ENCODE assay signal across 1 cellular context in the genomic region with DNA sequence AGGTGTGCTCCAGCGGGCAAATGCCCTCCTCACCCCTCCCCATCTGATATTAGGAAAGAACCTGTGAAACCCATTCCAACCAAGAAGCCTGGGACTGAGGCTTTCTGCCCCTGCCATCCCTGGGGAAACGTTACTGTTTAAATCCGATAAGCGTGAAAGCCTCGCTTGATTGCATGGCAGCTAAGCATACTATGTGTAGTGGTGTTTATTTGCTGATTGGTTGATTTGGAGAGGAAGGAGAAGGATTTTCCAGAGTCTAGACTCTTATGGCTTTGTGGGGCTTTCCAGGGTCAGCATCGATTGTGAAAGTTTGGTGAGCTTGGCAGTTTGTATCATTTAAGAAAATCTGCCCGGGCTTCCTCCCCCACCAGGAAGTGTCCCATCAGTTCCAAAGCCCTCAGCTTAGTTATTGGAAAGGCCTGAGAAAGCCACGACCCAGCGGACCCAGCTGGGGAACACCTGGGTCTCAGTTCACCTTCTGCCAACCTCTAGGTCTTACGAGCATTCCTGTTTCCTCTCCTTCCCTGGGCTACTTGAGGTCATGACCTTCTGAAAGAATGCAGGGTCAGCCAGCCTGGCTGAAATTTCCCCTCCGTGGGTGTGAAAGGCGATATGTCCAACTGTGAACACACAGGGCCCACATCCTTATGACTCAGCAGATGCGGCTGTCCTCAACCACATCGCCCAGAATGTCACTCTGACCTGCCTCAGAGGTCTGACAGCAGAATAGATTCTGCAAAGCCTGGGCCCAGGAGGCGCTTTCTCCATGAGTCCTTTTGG.
A peak's percentile ranks its signal among the peaks of the same experiment; 100 is the strongest.
TF ChIP-seq lines count a peak whose summit lies in the region.

No MANE protein-coding gene starts in this region.

TF ChIP-seq in GM12878, 131 proteins besides CTCF, POLR2A, EP300 and RAD21 (continued from another document and continues in another):
- TF ChIP-seq ZBTB4 (CRISPR knock-in tag; IDR thresholded peaks at IDR 0.05) (no peak), NRF1 (conservative IDR thresholded peaks at IDR 0.05; ENCODE audit: low read depth, low read length) (no peak), JUNB (IDR thresholded peaks at IDR 0.05) (peak; percentile 84), IKZF1 (conservative IDR thresholded peaks at IDR 0.05) (peak; percentile 99), USF2 (IDR thresholded peaks at IDR 0.05; ENCODE audit: borderline replicate concordance, low read depth, low read length) (no peak), NR2C1 (IDR thresholded peaks at IDR 0.05) (peak; percentile 85), KAT2A (conservative IDR thresholded peaks at IDR 0.05; ENCODE audit: control insufficient read depth, low read depth, low read length) (no peak), DPF2 (IDR thresholded peaks at IDR 0.05) (peak; percentile 97), MLLT1 (IDR thresholded peaks at IDR 0.05) (no peak), TBL1XR1 (IDR thresholded peaks at IDR 0.05; ENCODE audit: low read depth, low read length) (peak; percentile 93), RFX5 (IDR thresholded peaks at IDR 0.05; ENCODE audit: low read depth, low read length) (no peak), SRF (IDR thresholded peaks at IDR 0.05; ENCODE audit: low read depth in 2 of 2, low read length in 2 of 2) (0 out of 4 replicates have a peak, but pooled peaks of 1 of the 2 experiments have one; percentile 38), ZNF274 (IDR thresholded peaks at IDR 0.05; ENCODE audit: insufficient read depth, insufficient read length) (no peak), SMAD5 (IDR thresholded peaks at IDR 0.05; ENCODE audit: low read depth) (no peak), PML (IDR thresholded peaks at IDR 0.05; ENCODE audit: low read length) (no peak), ZBED1 (IDR thresholded peaks at IDR 0.05; ENCODE audit: borderline replicate concordance) (0 out of 2 replicates have a peak, but pooled peaks have one; percentile 38), RELA (IDR thresholded peaks at IDR 0.05; ENCODE audit: borderline replicate concordance, partially characterized antibody) (peak; percentile 96), SREBF2 (IDR thresholded peaks at IDR 0.05; ENCODE audit: low read length) (no peak), IRF4 (IDR thresholded peaks at IDR 0.05; ENCODE audit: low read depth, low read length) (peak; percentile 93), ZNF622 (IDR thresholded peaks at IDR 0.05) (no peak), ETV6 (conservative IDR thresholded peaks at IDR 0.05 in 1 of 2, IDR thresholded peaks at IDR 0.05 in 1 of 2; ENCODE audit: borderline replicate concordance in 1 of 2, low read depth in 1 of 2) (peak in 1 of 2 experiments; percentile 84; a peak in 1 of 4 replicates), SUPT20H (IDR thresholded peaks at IDR 0.05; ENCODE audit: borderline replicate concordance, control insufficient read depth, low read depth, low read length) (no peak), TARDBP (IDR thresholded peaks at IDR 0.05; ENCODE audit: borderline replicate concordance) (0 out of 2 replicates have a peak, but pooled peaks have one; percentile 28), NFIC (IDR thresholded peaks at IDR 0.05; ENCODE audit: low read depth, low read length) (peak; percentile 90), BCLAF1 (IDR thresholded peaks at IDR 0.05) (no peak), ZNF217 (IDR thresholded peaks at IDR 0.05) (peak; percentile 59; the same call in 1 of the 2 replicates)
- TF ChIP-seq, protein P1, sequence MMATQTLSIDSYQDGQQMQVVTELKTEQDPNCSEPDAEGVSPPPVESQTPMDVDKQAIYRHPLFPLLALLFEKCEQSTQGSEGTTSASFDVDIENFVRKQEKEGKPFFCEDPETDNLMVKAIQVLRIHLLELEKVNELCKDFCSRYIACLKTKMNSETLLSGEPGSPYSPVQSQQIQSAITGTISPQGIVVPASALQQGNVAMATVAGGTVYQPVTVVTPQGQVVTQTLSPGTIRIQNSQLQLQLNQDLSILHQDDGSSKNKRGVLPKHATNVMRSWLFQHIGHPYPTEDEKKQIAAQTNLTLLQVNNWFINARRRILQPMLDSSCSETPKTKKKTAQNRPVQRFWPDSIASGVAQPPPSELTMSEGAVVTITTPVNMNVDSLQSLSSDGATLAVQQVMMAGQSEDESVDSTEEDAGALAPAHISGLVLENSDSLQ (IDR thresholded peaks at IDR 0.05), result peak; percentile 88
- TF ChIP-seq, protein P2, sequence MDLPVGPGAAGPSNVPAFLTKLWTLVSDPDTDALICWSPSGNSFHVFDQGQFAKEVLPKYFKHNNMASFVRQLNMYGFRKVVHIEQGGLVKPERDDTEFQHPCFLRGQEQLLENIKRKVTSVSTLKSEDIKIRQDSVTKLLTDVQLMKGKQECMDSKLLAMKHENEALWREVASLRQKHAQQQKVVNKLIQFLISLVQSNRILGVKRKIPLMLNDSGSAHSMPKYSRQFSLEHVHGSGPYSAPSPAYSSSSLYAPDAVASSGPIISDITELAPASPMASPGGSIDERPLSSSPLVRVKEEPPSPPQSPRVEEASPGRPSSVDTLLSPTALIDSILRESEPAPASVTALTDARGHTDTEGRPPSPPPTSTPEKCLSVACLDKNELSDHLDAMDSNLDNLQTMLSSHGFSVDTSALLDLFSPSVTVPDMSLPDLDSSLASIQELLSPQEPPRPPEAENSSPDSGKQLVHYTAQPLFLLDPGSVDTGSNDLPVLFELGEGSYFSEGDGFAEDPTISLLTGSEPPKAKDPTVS (IDR thresholded peaks at IDR 0.05; ENCODE audit: low read depth, low read length), result no peak
- TF ChIP-seq, protein P3, sequence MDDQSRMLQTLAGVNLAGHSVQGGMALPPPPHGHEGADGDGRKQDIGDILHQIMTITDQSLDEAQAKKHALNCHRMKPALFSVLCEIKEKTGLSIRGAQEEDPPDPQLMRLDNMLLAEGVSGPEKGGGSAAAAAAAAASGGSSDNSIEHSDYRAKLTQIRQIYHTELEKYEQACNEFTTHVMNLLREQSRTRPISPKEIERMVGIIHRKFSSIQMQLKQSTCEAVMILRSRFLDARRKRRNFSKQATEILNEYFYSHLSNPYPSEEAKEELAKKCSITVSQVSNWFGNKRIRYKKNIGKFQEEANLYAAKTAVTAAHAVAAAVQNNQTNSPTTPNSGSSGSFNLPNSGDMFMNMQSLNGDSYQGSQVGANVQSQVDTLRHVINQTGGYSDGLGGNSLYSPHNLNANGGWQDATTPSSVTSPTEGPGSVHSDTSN (IDR thresholded peaks at IDR 0.05; ENCODE audit: insufficient replicate concordance, low read depth, low read length), result peak; percentile 78
- TF ChIP-seq, protein P4, sequence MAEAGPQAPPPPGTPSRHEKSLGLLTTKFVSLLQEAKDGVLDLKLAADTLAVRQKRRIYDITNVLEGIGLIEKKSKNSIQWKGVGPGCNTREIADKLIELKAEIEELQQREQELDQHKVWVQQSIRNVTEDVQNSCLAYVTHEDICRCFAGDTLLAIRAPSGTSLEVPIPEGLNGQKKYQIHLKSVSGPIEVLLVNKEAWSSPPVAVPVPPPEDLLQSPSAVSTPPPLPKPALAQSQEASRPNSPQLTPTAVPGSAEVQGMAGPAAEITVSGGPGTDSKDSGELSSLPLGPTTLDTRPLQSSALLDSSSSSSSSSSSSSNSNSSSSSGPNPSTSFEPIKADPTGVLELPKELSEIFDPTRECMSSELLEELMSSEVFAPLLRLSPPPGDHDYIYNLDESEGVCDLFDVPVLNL (IDR thresholded peaks at IDR 0.05; ENCODE audit: low read depth, low read length), result no peak
- TF ChIP-seq, protein P5, sequence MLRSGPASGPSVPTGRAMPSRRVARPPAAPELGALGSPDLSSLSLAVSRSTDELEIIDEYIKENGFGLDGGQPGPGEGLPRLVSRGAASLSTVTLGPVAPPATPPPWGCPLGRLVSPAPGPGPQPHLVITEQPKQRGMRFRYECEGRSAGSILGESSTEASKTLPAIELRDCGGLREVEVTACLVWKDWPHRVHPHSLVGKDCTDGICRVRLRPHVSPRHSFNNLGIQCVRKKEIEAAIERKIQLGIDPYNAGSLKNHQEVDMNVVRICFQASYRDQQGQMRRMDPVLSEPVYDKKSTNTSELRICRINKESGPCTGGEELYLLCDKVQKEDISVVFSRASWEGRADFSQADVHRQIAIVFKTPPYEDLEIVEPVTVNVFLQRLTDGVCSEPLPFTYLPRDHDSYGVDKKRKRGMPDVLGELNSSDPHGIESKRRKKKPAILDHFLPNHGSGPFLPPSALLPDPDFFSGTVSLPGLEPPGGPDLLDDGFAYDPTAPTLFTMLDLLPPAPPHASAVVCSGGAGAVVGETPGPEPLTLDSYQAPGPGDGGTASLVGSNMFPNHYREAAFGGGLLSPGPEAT (IDR thresholded peaks at IDR 0.05; ENCODE audit: low read depth), result peak; percentile 98
- TF ChIP-seq, protein P6, sequence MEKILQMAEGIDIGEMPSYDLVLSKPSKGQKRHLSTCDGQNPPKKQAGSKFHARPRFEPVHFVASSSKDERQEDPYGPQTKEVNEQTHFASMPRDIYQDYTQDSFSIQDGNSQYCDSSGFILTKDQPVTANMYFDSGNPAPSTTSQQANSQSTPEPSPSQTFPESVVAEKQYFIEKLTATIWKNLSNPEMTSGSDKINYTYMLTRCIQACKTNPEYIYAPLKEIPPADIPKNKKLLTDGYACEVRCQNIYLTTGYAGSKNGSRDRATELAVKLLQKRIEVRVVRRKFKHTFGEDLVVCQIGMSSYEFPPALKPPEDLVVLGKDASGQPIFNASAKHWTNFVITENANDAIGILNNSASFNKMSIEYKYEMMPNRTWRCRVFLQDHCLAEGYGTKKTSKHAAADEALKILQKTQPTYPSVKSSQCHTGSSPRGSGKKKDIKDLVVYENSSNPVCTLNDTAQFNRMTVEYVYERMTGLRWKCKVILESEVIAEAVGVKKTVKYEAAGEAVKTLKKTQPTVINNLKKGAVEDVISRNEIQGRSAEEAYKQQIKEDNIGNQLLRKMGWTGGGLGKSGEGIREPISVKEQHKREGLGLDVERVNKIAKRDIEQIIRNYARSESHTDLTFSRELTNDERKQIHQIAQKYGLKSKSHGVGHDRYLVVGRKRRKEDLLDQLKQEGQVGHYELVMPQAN (conservative IDR thresholded peaks at IDR 0.05), result no peak
